8 cellular contexts compared by ENCODE assay signal in genomic region chr4:94758141-94758699, GRCh38. TPM values are rescaled to one million over a fixed set of nuclear protein-coding genes. Genes with fewer than 3 reads are reported as not detected.
DNase-seq lines count a peak whose midpoint lies in the region; ATAC-seq and TF ChIP-seq lines count a peak whose summit lies in the region.

No MANE protein-coding gene starts in this region.

- peaks cover 38% of the 10 kb centered on the region for H3K27me3 Mint-ChIP-seq in GM23338 (ENCODE audit: insufficient read depth, low read depth, poor library complexity)
- peaks cover 81% of the 10 kb centered on the region for H3K27me3 Mint-ChIP-seq in activated T-cell treated with anti-CD3 and anti-CD28 coated beads, Interleukin-2, amount 50 U/mL, for 72 hours (ENCODE audit: low read depth)

- TF ChIP-seq POLR2A in GM18505 (IDR thresholded peaks at IDR 0.05; ENCODE audit: borderline replicate concordance, extremely low read depth, insufficient read depth, insufficient read length): no peak

- H2AK5ac ChIP-seq in trophoblast cell (ENCODE audit: low read length): no peak overlapping the region

- no peak overlapping the region for H2BK5ac ChIP-seq in trophoblast cell (ENCODE audit: low read depth, low read length, poor library complexity)

- H3K36me3 ChIP-seq in GM23338 (ENCODE audit: insufficient read depth): no peaks in the 10 kb centered on the region
- H3K36me3 ChIP-seq in trophoblast cell (ENCODE audit: control insufficient read depth in 1 of 2, insufficient read depth in 2 of 2, low read length in 2 of 2): no peaks in the 10 kb centered on the region

- H3F3A ChIP-seq in GM23338 (replicated peaks; ENCODE audit: low read depth): peaks cover 4% of the 10 kb centered on the region; the same call in 1 of the 2 replicates

- H3K9ac ChIP-seq in trophoblast cell (ENCODE audit: low read length): no peak overlapping the region

- H3K4me3 ChIP-seq in GM23338 (peak overlapping the region; percentile 63), trophoblast cell (ENCODE audit: low read depth, low read length) (peak overlapping the region; percentile 72)

- no peak overlapping the region for H3K4ac ChIP-seq in trophoblast cell (ENCODE audit: low read depth, low read length)

- H4K8ac ChIP-seq in trophoblast cell (ENCODE audit: low read depth, low read length): no peak overlapping the region

- peak overlapping the region; percentile 36 for H2BK12ac ChIP-seq in trophoblast cell (ENCODE audit: low read length)

- no peaks in the 10 kb centered on the region for H3K79me1 ChIP-seq in trophoblast cell (ENCODE audit: low read length)

- TF ChIP-seq CTCF in GM23338 (conservative IDR thresholded peaks at IDR 0.05; ENCODE audit: low read depth in 2 of 2): no peak

- intact Hi-C loops in left cardiac atrium (cut with DNase I): no loop called here

- WGBS in trophoblast cell (ENCODE audit: extremely low coverage, insufficient coverage, insufficient read length): no CpG with 5 or more reads among the region's 69 CpGs

- peak; percentile 87 for ATAC-seq in GM23338
- peak; percentile 43 to 62 for ATAC-seq in activated T-cell treated with anti-CD3 and anti-CD28 coated beads, Interleukin-2, amount 50 U/mL, for 72 hours (replicated peaks in 1 of 2)
- ATAC-seq in left cardiac atrium: peak; percentile 73 to 83
- no peak for ATAC-seq in HG03175 (IDR thresholded peaks at IDR 0.05; ENCODE audit: unreplicated experiment)
- no peak for ATAC-seq in GM18505 (IDR thresholded peaks at IDR 0.05; ENCODE audit: unreplicated experiment)

- H4K91ac ChIP-seq in trophoblast cell (ENCODE audit: low read depth, low read length): no peak overlapping the region

- peak; percentile 17 for DNase-seq in 8988T
- peak; percentile 81 for DNase-seq in GM23338 (ENCODE audit: low spot score)
- DNase-seq in activated T-cell treated with anti-CD3 and anti-CD28 coated beads, Interleukin-2, amount 50 U/mL, for 72 hours: peak in 1 of 2 donors; percentile 10
- DNase-seq in left cardiac atrium: peak; percentile 49
- DNase-seq in trophoblast cell: peak; percentile 47
- no peak for DNase-seq in DMS79 treated with DMSO at 0.1 percent for 48 hours (lab: John Stamatoyannopoulos, UW)

- no peak overlapping the region for H4K12ac ChIP-seq in trophoblast cell (ENCODE audit: low read depth, low read length)

- no peaks in the 10 kb centered on the region for H3K9me2 ChIP-seq in GM23338 (ENCODE audit: insufficient read depth)

- H3K9me3 Mint-ChIP-seq in GM23338: no peaks in the 10 kb centered on the region
- H3K9me3 Mint-ChIP-seq in activated T-cell treated with anti-CD3 and anti-CD28 coated beads, Interleukin-2, amount 50 U/mL, for 72 hours: no peaks in the 10 kb centered on the region

- no peaks in the 10 kb centered on the region for H3K36me3 Mint-ChIP-seq in GM23338 (ENCODE audit: low read depth)
- H3K36me3 Mint-ChIP-seq in activated T-cell treated with anti-CD3 and anti-CD28 coated beads, Interleukin-2, amount 50 U/mL, for 72 hours (ENCODE audit: insufficient read depth in 2 of 2): peaks cover 4 to 5% of the 10 kb centered on the region in 2 donors

- H3K18ac ChIP-seq in trophoblast cell (ENCODE audit: low read length): no peak overlapping the region

- H3K27ac ChIP-seq in GM23338 (ENCODE audit: low read depth) (no peak overlapping the region), trophoblast cell (ENCODE audit: low read depth, low read length) (no peak overlapping the region)

- H2BK120ac ChIP-seq in trophoblast cell (ENCODE audit: insufficient read depth, low read length, poor library complexity): no peak overlapping the region

- no peak overlapping the region for H3K23ac ChIP-seq in trophoblast cell (ENCODE audit: low read length)

- H3K27ac Mint-ChIP-seq in GM23338: no peak overlapping the region
- H3K27ac Mint-ChIP-seq in activated T-cell treated with anti-CD3 and anti-CD28 coated beads, Interleukin-2, amount 50 U/mL, for 72 hours: no peak overlapping the region

- peak overlapping the region; percentile 85 for H3K4me2 ChIP-seq in GM23338
- peak overlapping the region; percentile 83 for H3K4me2 ChIP-seq in trophoblast cell (ENCODE audit: low read length)

- H3K4me1 ChIP-seq in GM23338 (ENCODE audit: insufficient read depth): peaks cover 13% of the 10 kb centered on the region; the same call in 1 of the 2 replicates
- peaks cover 0 to 5% of the 10 kb centered on the region in 2 experiments for H3K4me1 ChIP-seq in trophoblast cell (ENCODE audit: control insufficient read depth in 1 of 2, insufficient read depth in 2 of 2, low read length in 2 of 2)

- peaks cover 12% of the 10 kb centered on the region for H3K4me1 Mint-ChIP-seq in GM23338
- H3K4me1 Mint-ChIP-seq in activated T-cell treated with anti-CD3 and anti-CD28 coated beads, Interleukin-2, amount 50 U/mL, for 72 hours (ENCODE audit: low read depth): peaks cover 7% of the 10 kb centered on the region

- H3K14ac ChIP-seq in trophoblast cell (ENCODE audit: low read length): peak overlapping the region; percentile 57

- H3K9me3 ChIP-seq in trophoblast cell (ENCODE audit: insufficient read depth, low read depth, low read length): no peaks in the 10 kb centered on the region

- H4K20me1 ChIP-seq in GM23338 (replicated peaks; ENCODE audit: insufficient read depth): no peaks in the 10 kb centered on the region

- H2AFZ ChIP-seq in GM23338 (peak overlapping the region; percentile 98), trophoblast cell (ENCODE audit: insufficient read depth, low read length, poor library complexity) (peak overlapping the region; percentile 52)

- peaks cover 62% of the 10 kb centered on the region for H3K27me3 ChIP-seq in GM23338 (ENCODE audit: insufficient read depth)
- peaks cover 7% of the 10 kb centered on the region for H3K27me3 ChIP-seq in trophoblast cell (ENCODE audit: insufficient read depth, low read length)

- H3K4me3 Mint-ChIP-seq in GM23338: peak overlapping the region; percentile 84
- H3K4me3 Mint-ChIP-seq in activated T-cell treated with anti-CD3 and anti-CD28 coated beads, Interleukin-2, amount 50 U/mL, for 72 hours: peak overlapping the region; percentile 67 to 74

- H3K79me2 ChIP-seq in GM23338 (replicated peaks; ENCODE audit: insufficient read depth): no peaks in the 10 kb centered on the region
- no peaks in the 10 kb centered on the region for H3K79me2 ChIP-seq in trophoblast cell (ENCODE audit: control insufficient read depth, insufficient read depth, low read length, poor library complexity)

TF ChIP-seq in GM23338, 12 proteins besides CTCF, POLR2A, EP300 and RAD21 (continues in another document):
- no peak for TF ChIP-seq JUNB (IDR thresholded peaks at IDR 0.05; ENCODE audit: unreplicated experiment)

RNA-seq across cellular contexts. Expression of gene BMPR1B, which starts 0.5 kb away (rescaled TPM):
- 1.0 and 1.6 TPM in 2 replicates for total RNA-seq in GM23338 (2014; rRNA removed; shearing (Covaris generic))
- polyA plus RNA-seq in GM23338 (2016; fragmentation: Nextera tagmentation; extraction: Ambion mirVana): 0.21 and 0.48 TPM in 2 replicates
- not detected for total RNA-seq in activated T-cell treated with anti-CD3 and anti-CD28 coated beads, Interleukin-2, amount 50 U/mL, for 72 hours
- 1 to 10 TPM in 1 of 2 donors, under 1 TPM in 1; 0.77 to 2.0 TPM for total RNA-seq in left cardiac atrium
- 0.35 and 0.37 TPM in 2 replicates for polyA plus RNA-seq in trophoblast cell (2013)

Comparison
In these comparisons a context has a peak if more than half of its experiments do, and no peak if none do; other contexts are left out.
1. ATAC-seq: peak in GM23338 (single experiment), activated T-cell treated with anti-CD3 and anti-CD28 coated beads, Interleukin-2, amount 50 U/mL, for 72 hours (2 of 2) and left cardiac atrium (2 of 2); none in HG03175 (single experiment) and GM18505 (single experiment).